7 cellular contexts compared by ENCODE assay signal in genomic region chr5:151020304-151021031, GRCh38. TPM values are rescaled to one million over a fixed set of nuclear protein-coding genes. Genes with fewer than 3 reads are reported as not detected.
DNase-seq lines count a peak whose midpoint lies in the region; ATAC-seq, FAIRE-seq and TF ChIP-seq lines count a peak whose summit lies in the region.

A gene with protein sequence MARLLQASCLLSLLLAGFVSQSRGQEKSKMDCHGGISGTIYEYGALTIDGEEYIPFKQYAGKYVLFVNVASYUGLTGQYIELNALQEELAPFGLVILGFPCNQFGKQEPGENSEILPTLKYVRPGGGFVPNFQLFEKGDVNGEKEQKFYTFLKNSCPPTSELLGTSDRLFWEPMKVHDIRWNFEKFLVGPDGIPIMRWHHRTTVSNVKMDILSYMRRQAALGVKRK (plus strand): TSS chr5:151020591. CDS start chr5:151020655, 64 bp downstream.

- H3K27me3 ChIP-seq in neural progenitor cell (peaks cover 38% of the 10 kb centered on the region), uterus (no peaks in the 10 kb centered on the region)

- H3K9me3 ChIP-seq in neural progenitor cell (ENCODE audit: low read depth), result no peaks in the 10 kb centered on the region
- H3K9me3 ChIP-seq in uterus, result no peaks in the 10 kb centered on the region

- H3K27me3 Mint-ChIP-seq in HFFc6 (ENCODE audit: insufficient read depth), result peaks cover 8% of the 10 kb centered on the region
- peaks cover 17% of the 10 kb centered on the region for H3K27me3 Mint-ChIP-seq in activated naive CD8-positive, alpha-beta T cell treated with anti-CD3 and anti-CD28 coated beads, Interleukin-2, amount 10 ng/mL, durations not matched to agents 7 days and 5 days
- H3K27me3 Mint-ChIP-seq in glutamatergic neuron (ENCODE audit: unreplicated experiment), result peaks cover 3% of the 10 kb centered on the region
- H3K27me3 Mint-ChIP-seq in neural progenitor cell (ENCODE audit: insufficient read depth, low read depth), result peaks cover 4% of the 10 kb centered on the region

- H3K27ac Mint-ChIP-seq in HFFc6 (peak within 1 kb of the TSS; percentile 8; the same call in 1 of the 2 replicates), glutamatergic neuron (ENCODE audit: unreplicated experiment) (peak within 1 kb of the TSS; percentile 29), neural progenitor cell (peak within 1 kb of the TSS; percentile 59)
- H3K27ac Mint-ChIP-seq in activated naive CD8-positive, alpha-beta T cell treated with anti-CD3 and anti-CD28 coated beads, Interleukin-2, amount 10 ng/mL, durations not matched to agents 7 days and 5 days, result no peak within 1 kb of the TSS

- POLR2A ChIA-PET in activated naive CD8-positive, alpha-beta T cell treated with anti-CD3 and anti-CD28 coated beads, Interleukin-2, amount 10 ng/mL, durations not matched to agents 7 days and 5 days (lab: Charles Lee), result no interaction called here

- no peaks in the 10 kb centered on the region for H3K79me2 ChIP-seq in neural progenitor cell (ENCODE audit: low read depth)

- H3K4me3 Mint-ChIP-seq in HFFc6, result peak within 1 kb of the TSS; percentile 50
- peak within 1 kb of the TSS; percentile 27 for H3K4me3 Mint-ChIP-seq in activated naive CD8-positive, alpha-beta T cell treated with anti-CD3 and anti-CD28 coated beads, Interleukin-2, amount 10 ng/mL, durations not matched to agents 7 days and 5 days
- H3K4me3 Mint-ChIP-seq in glutamatergic neuron (ENCODE audit: unreplicated experiment), result peak within 1 kb of the TSS; percentile 85
- peak within 1 kb of the TSS; percentile 85 for H3K4me3 Mint-ChIP-seq in neural progenitor cell

- ATAC-seq in activated naive CD8-positive, alpha-beta T cell treated with anti-CD3 and anti-CD28 coated beads, Interleukin-2, amount 10 ng/mL, durations not matched to agents 7 days and 5 days (ENCODE audit: low read depth), result peak; percentile 25

- intact Hi-C loops in uterus (cut with DNase I; ENCODE audit: low total_unique reads), result no loop called here

- no peak within 1 kb of the TSS for H3K9ac ChIP-seq in neural progenitor cell

- no peaks in the 10 kb centered on the region for H4K20me1 ChIP-seq in neural progenitor cell (ENCODE audit: low read depth)

- peaks cover 6% of the 10 kb centered on the region for H3K4me1 ChIP-seq in neural progenitor cell
- no peaks in the 10 kb centered on the region for H3K4me1 ChIP-seq in uterus

- no peaks in the 10 kb centered on the region for H3K9me3 Mint-ChIP-seq in HFFc6
- no peaks in the 10 kb centered on the region for H3K9me3 Mint-ChIP-seq in activated naive CD8-positive, alpha-beta T cell treated with anti-CD3 and anti-CD28 coated beads, Interleukin-2, amount 10 ng/mL, durations not matched to agents 7 days and 5 days
- H3K9me3 Mint-ChIP-seq in glutamatergic neuron (ENCODE audit: unreplicated experiment), result peaks cover 3% of the 10 kb centered on the region
- H3K9me3 Mint-ChIP-seq in neural progenitor cell, result no peaks in the 10 kb centered on the region

- H3K36me3 Mint-ChIP-seq in HFFc6 (ENCODE audit: low read depth) (peaks cover 5% of the 10 kb centered on the region; the same call in 1 of the 2 replicates), glutamatergic neuron (ENCODE audit: unreplicated experiment) (no peaks in the 10 kb centered on the region), neural progenitor cell (no peaks in the 10 kb centered on the region)
- H3K36me3 Mint-ChIP-seq in activated naive CD8-positive, alpha-beta T cell treated with anti-CD3 and anti-CD28 coated beads, Interleukin-2, amount 10 ng/mL, durations not matched to agents 7 days and 5 days, result peaks cover 20% of the 10 kb centered on the region

- H3K4me3 ChIP-seq in neural progenitor cell, result peak within 1 kb of the TSS; percentile 80
- H3K4me3 ChIP-seq in uterus, result peak within 1 kb of the TSS; percentile 80 to 83

- H3K36me3 ChIP-seq in neural progenitor cell (no peaks in the 10 kb centered on the region), uterus (no peaks in the 10 kb centered on the region)

- DNase-seq in GM12892 (ENCODE audit: insufficient read length), result peak; percentile 48
- no peak for DNase-seq in HFFc6
- DNase-seq in NCI-H2196 (lab: John Stamatoyannopoulos, UW; ENCODE audit: unreplicated experiment), result peak; percentile 59
- DNase-seq in activated naive CD8-positive, alpha-beta T cell treated with anti-CD3 and anti-CD28 coated beads, Interleukin-2, amount 10 ng/mL, durations not matched to agents 7 days and 5 days, result peak; percentile 37
- peak; percentile 85 for DNase-seq in glutamatergic neuron
- DNase-seq in neural progenitor cell (ENCODE audit: low spot score), result peak; percentile 92
- peak; percentile 86 to 89 for DNase-seq in uterus

- no peaks in the 10 kb centered on the region for H3F3A ChIP-seq in neural progenitor cell (ENCODE audit: low read depth)

- FAIRE-seq in GM12892 (lab: Jason Lieb, UNC), result no peak

- TF ChIP-seq CTCF in HFFc6 (IDR thresholded peaks at IDR 0.05), result no peak
- no peak for TF ChIP-seq CTCF in glutamatergic neuron (IDR thresholded peaks at IDR 0.05; ENCODE audit: partially characterized antibody, unreplicated experiment)
- TF ChIP-seq CTCF in neural progenitor cell (IDR thresholded peaks at IDR 0.05), result no peak
- TF ChIP-seq CTCF in uterus (IDR thresholded peaks at IDR 0.05), result no peak

- H3K4me2 ChIP-seq in neural progenitor cell, result peak within 1 kb of the TSS; percentile 98

- H3K4me1 Mint-ChIP-seq in HFFc6 (ENCODE audit: low read depth) (peaks cover 39% of the 10 kb centered on the region), glutamatergic neuron (ENCODE audit: low read depth, unreplicated experiment) (peaks cover 6% of the 10 kb centered on the region), neural progenitor cell (peaks cover 4% of the 10 kb centered on the region)
- peaks cover 13% of the 10 kb centered on the region for H3K4me1 Mint-ChIP-seq in activated naive CD8-positive, alpha-beta T cell treated with anti-CD3 and anti-CD28 coated beads, Interleukin-2, amount 10 ng/mL, durations not matched to agents 7 days and 5 days

- peak within 1 kb of the TSS; percentile 99 for H2AFZ ChIP-seq in neural progenitor cell (replicated peaks)

- no peak within 1 kb of the TSS for H3K27ac ChIP-seq in neural progenitor cell
- H3K27ac ChIP-seq in uterus, result peak within 1 kb of the TSS; percentile 81 to 91

- TF ChIP-seq POLR2A in GM12892 (IDR thresholded peaks at IDR 0.05; ENCODE audit: low read depth, low read length) (no peak), uterus (IDR thresholded peaks at IDR 0.05) (peak; percentile 81 to 95)

RNA-seq across cellular contexts. Expression of the gene that starts here (rescaled TPM):
- 2.2 TPM for polyA plus RNA-seq in GM12892 (2012; ENCODE audit: missing spikeins)
- total RNA-seq in HFFc6 (2021; fragmentation: NEBNext Ultra II Directional; extraction: Animal tissue kit (Norgen Biotek cat#: 25700)), result 1 to 10 TPM in 1 of 6 experiments, under 1 TPM in 5; 0.66 to 1.2 (median 0.77) TPM
- not detected for total RNA-seq in activated naive CD8-positive, alpha-beta T cell treated with anti-CD3 and anti-CD28 coated beads, Interleukin-2, amount 10 ng/mL, durations not matched to agents 7 days and 5 days
- total RNA-seq in glutamatergic neuron (ENCODE audit: unreplicated experiment), result 20.4 TPM
- 17.9 and 22.4 TPM in 2 replicates for total RNA-seq in neural progenitor cell (ENCODE audit: low replicate concordance)
- 1,000 to 10,000 TPM in 1 of 4 donors, 100 to 1,000 TPM in 2, 1 to 10 TPM in 1; 5.7 to 1,241 (median 263) TPM for total RNA-seq in uterus

Comparison
In these comparisons a context has a peak if more than half of its experiments do, and no peak if none do; other contexts are left out.
1. Peak in DNase-seq and ATAC-seq in activated naive CD8-positive, alpha-beta T cell treated with anti-CD3 and anti-CD28 coated beads, Interleukin-2, amount 10 ng/mL, durations not matched to agents 7 days and 5 days; RNA of the gene not detected or under 1 TPM.
2. H3K4me3 Mint-ChIP-seq: peak in every context shown above with its lines; median percentile 85 in glutamatergic neuron; 85 in neural progenitor cell; 50 in HFFc6; 27 in activated naive CD8-positive, alpha-beta T cell treated with anti-CD3 and anti-CD28 coated beads, Interleukin-2, amount 10 ng/mL, durations not matched to agents 7 days and 5 days.